In the genomic region with DNA sequence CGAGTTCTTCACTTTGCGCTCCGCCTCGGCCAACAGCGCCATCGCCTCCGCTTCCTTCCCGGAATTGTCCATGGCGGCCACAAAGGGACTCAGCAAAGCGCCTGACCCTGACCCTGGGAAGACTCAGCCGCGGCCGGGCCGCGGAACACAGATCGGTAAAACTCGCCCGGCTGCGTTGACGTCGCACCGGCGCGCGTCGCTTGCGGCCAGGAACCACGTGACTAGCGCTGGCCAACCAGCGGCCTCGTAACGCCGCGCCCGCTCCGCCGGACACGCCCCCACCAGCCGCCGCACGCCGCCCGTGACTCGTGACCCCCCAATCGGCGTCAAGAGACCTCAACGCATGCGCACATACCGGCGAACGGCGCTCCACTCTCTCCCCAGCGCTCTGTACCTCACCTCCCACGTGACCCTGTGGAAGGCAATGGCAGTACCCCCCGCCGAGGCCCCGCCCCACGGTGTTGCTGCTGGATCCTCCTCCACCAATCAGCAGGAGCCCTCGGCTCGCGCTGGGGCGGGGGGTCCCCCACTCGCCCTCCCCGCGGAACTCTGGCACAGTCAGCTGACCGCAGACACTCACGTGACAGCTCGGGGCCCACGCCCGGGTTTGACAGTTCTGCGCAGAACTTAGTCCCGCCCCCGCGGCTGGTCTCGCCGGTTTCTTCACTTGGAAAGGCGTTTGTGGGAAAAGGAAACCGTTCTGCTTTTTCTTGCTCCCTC, we compare ENCODE assay signal across 8 cellular contexts. TPM values are rescaled to one million over a fixed set of nuclear protein-coding genes. Genes with fewer than 3 reads are reported as not detected.
DNase-seq lines count a peak whose midpoint lies in the region; ATAC-seq, FAIRE-seq and TF ChIP-seq lines count a peak whose summit lies in the region.

TSS of gene NAPA (minus strand) at position 195 of the 720 bp plus-strand sequence. CDS start at position 72, 123 bp downstream.

- TF ChIP-seq CTCF in choroid plexus epithelial cell (conservative IDR thresholded peaks at IDR 0.05; ENCODE audit: low read depth, low read length) = no peak
- TF ChIP-seq CTCF in kidney (IDR thresholded peaks at IDR 0.05; ENCODE audit: borderline replicate concordance, extremely low read depth, insufficient read depth) = no peak

- no peaks in the 10 kb centered on the region for H3K27me3 Mint-ChIP-seq in activated CD4-positive, alpha-beta T cell treated with anti-CD3 and anti-CD28 coated beads for 36 hours

- no peaks in the 10 kb centered on the region for H3K36me3 ChIP-seq in kidney (ENCODE audit: control insufficient read depth in 1 of 2, insufficient read depth in 2 of 2, low read length in 2 of 2)

- peak within 1 kb of the TSS; percentile 99 for H3K27ac ChIP-seq in kidney (ENCODE audit: low read depth in 2 of 2, low read length in 2 of 2)

- H3K4me1 ChIP-seq in kidney (ENCODE audit: control insufficient read depth in 1 of 2, insufficient read depth in 1 of 2, low read depth in 1 of 2, low read length in 2 of 2) = peaks cover 34% of the 10 kb centered on the region in 2 donors

- peak within 1 kb of the TSS; percentile 95 for H3K4me3 Mint-ChIP-seq in activated CD4-positive, alpha-beta T cell treated with anti-CD3 and anti-CD28 coated beads for 36 hours

- peaks cover 76% of the 10 kb centered on the region for H3K4me1 Mint-ChIP-seq in activated CD4-positive, alpha-beta T cell treated with anti-CD3 and anti-CD28 coated beads for 36 hours

- peaks cover 6% of the 10 kb centered on the region for H3K36me3 Mint-ChIP-seq in activated CD4-positive, alpha-beta T cell treated with anti-CD3 and anti-CD28 coated beads for 36 hours (ENCODE audit: low read depth)

- intact Hi-C loops in activated CD4-positive, alpha-beta T cell treated with anti-CD3 and anti-CD28 coated beads for 36 hours (cut with DNase I, micrococcal nuclease) = loop anchor here (1.0 to 10.0 kb wide), 15 partner anchors 31 to 850 kb away; partner anchors contain the start of genes KPTN (in 2 of the 2), NOP53 (in 2 of the 2), CCDC9 (in 1 of the 2) and DHX34 (in 1 of the 2)
- intact Hi-C loops in kidney (cut with DNase I) = no loop called here

- H3K4me3 ChIP-seq in choroid plexus epithelial cell (ENCODE audit: low read depth, low read length) (peak within 1 kb of the TSS; percentile 100), kidney (ENCODE audit: low read length in 2 of 2) (peak within 1 kb of the TSS; percentile 97 to 99)

- CTCF ChIA-PET in activated CD4-positive, alpha-beta T cell treated with anti-CD3 and anti-CD28 coated beads for 36 hours (lab: Charles Lee) = interaction anchor here (0.6 to 1.9 kb wide), 26 partner anchors 8 to 258 kb away, joined by 3 to 14 read pairs (median 4); partner anchors contain the start of genes CCDC9, DHX34, EHD2 and KPTN

- H3K27ac Mint-ChIP-seq in activated CD4-positive, alpha-beta T cell treated with anti-CD3 and anti-CD28 coated beads for 36 hours = peak within 1 kb of the TSS; percentile 99

- POLR2A ChIA-PET in activated CD4-positive, alpha-beta T cell treated with anti-CD3 and anti-CD28 coated beads for 36 hours (lab: Charles Lee) = interaction anchor here (0.7 kb wide), 1 partner anchor 460 kb away, joined by 3 read pairs; no protein-coding TSS in a partner anchor

- no peaks in the 10 kb centered on the region for H3K9me3 Mint-ChIP-seq in activated CD4-positive, alpha-beta T cell treated with anti-CD3 and anti-CD28 coated beads for 36 hours (ENCODE audit: low read depth)

- H3K9me3 ChIP-seq in kidney (ENCODE audit: control insufficient read depth in 1 of 2, low read length in 2 of 2) = no peaks in the 10 kb centered on the region

- peak; percentile 97 for FAIRE-seq in kidney (lab: Jason Lieb, UNC)

- DNase-seq in Ammon's horn (ENCODE audit: low spot score) = peak; percentile 100
- DNase-seq in GM19238 (ENCODE audit: insufficient read length, low spot score) = peak; percentile 97
- peak; percentile 100 for DNase-seq in NCI-H524 (lab: John Stamatoyannopoulos, UW)
- DNase-seq in activated CD4-positive, alpha-beta T cell treated with anti-CD3 and anti-CD28 coated beads for 36 hours = peak; percentile 100
- peak; percentile 100 for DNase-seq in choroid plexus epithelial cell (ENCODE audit: low read depth)
- DNase-seq in kidney = peak; percentile 100
- peak; percentile 100 for DNase-seq in stimulated activated CD4-positive, alpha-beta T cell treated with anti-CD3 and anti-CD28 coated beads, Interleukin-15, amount 100 ng/mL, for 24 hours

- H3K9ac ChIP-seq in kidney (ENCODE audit: low read length in 2 of 2) = peak within 1 kb of the TSS; percentile 99 to 100

- peak; percentile 79 for ATAC-seq in HG03442 (IDR thresholded peaks at IDR 0.05; ENCODE audit: unreplicated experiment)
- peak; percentile 98 for ATAC-seq in activated CD4-positive, alpha-beta T cell treated with anti-CD3 and anti-CD28 coated beads for 36 hours

RNA-seq across cellular contexts. Expression of gene NAPA, which starts in this region (rescaled TPM):
- 10 to 100 TPM; 54.2 to 68.8 TPM for total RNA-seq in activated CD4-positive, alpha-beta T cell treated with anti-CD3 and anti-CD28 coated beads for 36 hours
- total RNA-seq in kidney = 136 TPM
- 213 TPM for polyA plus RNA-seq in kidney (ENCODE audit: insufficient read depth, low read depth, low replicate concordance)

Comparison
In these comparisons a context has a peak if more than half of its experiments do, and no peak if none do; other contexts are left out.
1. Peak in every context shown above with its lines: DNase-seq, ATAC-seq, H3K4me3 ChIP-seq and H3K27ac ChIP-seq.